ENCODE assay signal across 9 cellular contexts in the genomic region with DNA sequence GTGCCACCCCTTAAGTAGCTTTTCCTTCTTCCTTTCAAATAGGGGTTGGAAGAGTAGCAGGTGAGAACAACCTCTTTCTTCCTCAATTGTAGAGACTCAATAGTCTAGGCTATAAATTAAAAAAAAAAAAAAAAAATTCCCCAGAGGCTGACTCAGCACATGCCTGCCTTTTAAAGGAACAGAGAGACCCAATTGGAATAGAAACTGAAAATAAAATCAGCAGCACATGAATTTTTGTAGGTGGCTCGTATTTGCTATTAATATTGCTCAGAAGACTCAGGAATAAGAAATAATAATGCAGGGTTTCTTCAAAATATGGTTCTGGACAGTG. TPM values are rescaled to one million over a fixed set of nuclear protein-coding genes. Genes with fewer than 3 reads are reported as not detected.
DNase-seq lines count a peak whose midpoint lies in the region; ATAC-seq and TF ChIP-seq lines count a peak whose summit lies in the region.
"Had no signal": no experiment of that assay in that cellular context is flagged by ENCODE, and none has a peak within 500 bp of the region (broad histone marks: within the 10 kb centered on the region; RNA-seq: fewer than 3 reads in every experiment).

No MANE protein-coding gene starts in this region.

- WGBS in right cardiac atrium: 13% methylated on average over 1 of the region's 1 CpG

- no peak for TF ChIP-seq CTCF in CD8-positive, alpha-beta T cell (IDR thresholded peaks at IDR 0.05)
- no peak for TF ChIP-seq CTCF in WTC11 (IDR thresholded peaks at IDR 0.05)
- no peak for TF ChIP-seq CTCF in tibial artery (IDR thresholded peaks at IDR 0.05)

- H3K36me3 ChIP-seq in CD8-positive, alpha-beta T cell (ENCODE audit: insufficient read depth, low read length): no peaks in the 10 kb centered on the region
- H3K36me3 ChIP-seq in tibial artery: no peaks in the 10 kb centered on the region

- POLR2A ChIA-PET in CD8-positive, alpha-beta T cell (lab: Charles Lee): interaction anchor here (0.6 to 1.9 kb wide), 3 partner anchors 13 to 61 kb away, joined by 3 to 5 read pairs (median 3); no protein-coding TSS in a partner anchor
- POLR2A ChIA-PET in WTC11 (lab: Charles Lee): interaction anchor here (1.0 to 1.5 kb wide), 2 partner anchors 20 to 42 kb away, joined by 3 to 4 read pairs; partner anchors contain the start of gene TOP1

- H3K4me3 ChIP-seq in CD8-positive, alpha-beta T cell (ENCODE audit: low read depth, low read length): peak overlapping the region; percentile 41
- H3K4me3 ChIP-seq in right cardiac atrium (ENCODE audit: low read length): peak overlapping the region; percentile 53
- H3K4me3 ChIP-seq in tibial artery: peak overlapping the region; percentile 19 to 25

- no peaks in the 10 kb centered on the region for H3K9me3 Mint-ChIP-seq in CD8-positive, alpha-beta T cell
- no peaks in the 10 kb centered on the region for H3K9me3 Mint-ChIP-seq in WTC11

- peak overlapping the region; percentile 79 for H3K4me3 Mint-ChIP-seq in CD8-positive, alpha-beta T cell
- peak overlapping the region; percentile 56 for H3K4me3 Mint-ChIP-seq in WTC11

- H3K27me3 ChIP-seq in CD8-positive, alpha-beta T cell (ENCODE audit: insufficient read depth, low read length): no peaks in the 10 kb centered on the region
- H3K27me3 ChIP-seq in right cardiac atrium (ENCODE audit: control insufficient read depth, insufficient read depth): no peaks in the 10 kb centered on the region
- no peaks in the 10 kb centered on the region for H3K27me3 ChIP-seq in tibial artery

- peaks cover 91% of the 10 kb centered on the region for H3K4me1 Mint-ChIP-seq in CD8-positive, alpha-beta T cell (ENCODE audit: low read depth)
- peaks cover 88% of the 10 kb centered on the region for H3K4me1 Mint-ChIP-seq in WTC11

- H3K4me1 ChIP-seq in CD8-positive, alpha-beta T cell (ENCODE audit: insufficient read depth, low read length): peaks cover 77% of the 10 kb centered on the region
- peaks cover 14% of the 10 kb centered on the region for H3K4me1 ChIP-seq in right cardiac atrium (ENCODE audit: control insufficient read depth, insufficient read depth, low read length)
- H3K4me1 ChIP-seq in tibial artery: peaks cover 0 to 93% (median 59%) of the 10 kb centered on the region in 4 donors

- peak overlapping the region; percentile 81 for H3K27ac Mint-ChIP-seq in CD8-positive, alpha-beta T cell
- H3K27ac Mint-ChIP-seq in WTC11: no peak overlapping the region

- peak; percentile 63 for ATAC-seq in CD8-positive, alpha-beta T cell
- ATAC-seq in HG03060 (IDR thresholded peaks at IDR 0.05; ENCODE audit: low read depth, unreplicated experiment) (peak; percentile 31), WTC11 (no peak), right cardiac atrium (peak; percentile 52 to 62), HG02852 (IDR thresholded peaks at IDR 0.05; ENCODE audit: unreplicated experiment) (no peak), GM19397 (IDR thresholded peaks at IDR 0.05; ENCODE audit: unreplicated experiment) (no peak)

- no peaks in the 10 kb centered on the region for H3K36me3 Mint-ChIP-seq in CD8-positive, alpha-beta T cell
- H3K36me3 Mint-ChIP-seq in WTC11: no peaks in the 10 kb centered on the region

- no peak for DNase-seq in CD8-positive, alpha-beta T cell
- DNase-seq in WTC11 (ENCODE audit: low spot score) (no peak), right cardiac atrium (no peak), tibial artery (no peak), T1000 (lab: John Stamatoyannopoulos, UW) (no peak)

- H3K9me3 ChIP-seq in CD8-positive, alpha-beta T cell (ENCODE audit: low read length): no peaks in the 10 kb centered on the region
- H3K9me3 ChIP-seq in right cardiac atrium (ENCODE audit: control insufficient read depth, low read length) (no peaks in the 10 kb centered on the region), tibial artery (no peaks in the 10 kb centered on the region)

- H3K27ac ChIP-seq in CD8-positive, alpha-beta T cell (ENCODE audit: low read depth, low read length): peak overlapping the region; percentile 9
- H3K27ac ChIP-seq in right cardiac atrium (ENCODE audit: low read length) (no peak overlapping the region), tibial artery (peak overlapping the region in 1 of 2 donors; percentile 34)
- H3K27ac ChIP-seq: HL-60 had no signal

- CTCF ChIA-PET in CD8-positive, alpha-beta T cell (lab: Charles Lee): interaction anchor here (1.0 to 5.1 kb wide), 4 partner anchors 17 to 80 kb away, joined by 3 to 19 read pairs (median 13); no protein-coding TSS in a partner anchor
- CTCF ChIA-PET in WTC11 (lab: Charles Lee): interaction anchor here (0.7 to 8.5 kb wide), 5 partner anchors 16 to 102 kb away, joined by 3 to 46 read pairs (median 4); no protein-coding TSS in a partner anchor

- intact Hi-C loops in CD8-positive, alpha-beta T cell (cut with DNase I, micrococcal nuclease): loop anchor here (1.0 to 5.0 kb wide), 5 partner anchors 7 to 56 kb away; partner anchors contain the start of gene TOP1 (in 2 of the 2)
- intact Hi-C loops in right cardiac atrium (cut with DNase I) (no loop called here), tibial artery (cut with DNase I; ENCODE audit: low total_unique reads) (no loop called here)

- H3K27me3 Mint-ChIP-seq in CD8-positive, alpha-beta T cell (ENCODE audit: low read depth): no peaks in the 10 kb centered on the region
- H3K27me3 Mint-ChIP-seq in WTC11 (ENCODE audit: low read depth): no peaks in the 10 kb centered on the region; the same call in 1 of the 2 replicates

TF ChIP-seq in WTC11, 78 proteins besides CTCF, POLR2A, EP300 and RAD21 (continues in another document):
- TF ChIP-seq, protein P1, sequence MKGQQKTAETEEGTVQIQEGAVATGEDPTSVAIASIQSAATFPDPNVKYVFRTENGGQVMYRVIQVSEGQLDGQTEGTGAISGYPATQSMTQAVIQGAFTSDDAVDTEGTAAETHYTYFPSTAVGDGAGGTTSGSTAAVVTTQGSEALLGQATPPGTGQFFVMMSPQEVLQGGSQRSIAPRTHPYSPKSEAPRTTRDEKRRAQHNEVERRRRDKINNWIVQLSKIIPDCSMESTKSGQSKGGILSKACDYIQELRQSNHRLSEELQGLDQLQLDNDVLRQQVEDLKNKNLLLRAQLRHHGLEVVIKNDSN (CRISPR knock-in tag; IDR thresholded peaks at IDR 0.05): no peak
- no peak for TF ChIP-seq TCF7 (CRISPR knock-in tag; IDR thresholded peaks at IDR 0.05; ENCODE audit: low read depth)
- no peak for TF ChIP-seq STAT6 (CRISPR knock-in tag; conservative IDR thresholded peaks at IDR 0.05; ENCODE audit: low read depth)
- no peak for TF ChIP-seq ATF3 (CRISPR knock-in tag; conservative IDR thresholded peaks at IDR 0.05)
- TF ChIP-seq NR3C1 (CRISPR knock-in tag; conservative IDR thresholded peaks at IDR 0.05; ENCODE audit: low read depth): no peak
- no peak for TF ChIP-seq AR (CRISPR knock-in tag; IDR thresholded peaks at IDR 0.05)
- TF ChIP-seq MXD4 (CRISPR knock-in tag; IDR thresholded peaks at IDR 0.05; ENCODE audit: borderline replicate concordance): no peak
- no peak for TF ChIP-seq IRF1 (CRISPR knock-in tag; IDR thresholded peaks at IDR 0.05)

RNA-seq across cellular contexts. Expression of gene TOP1, which starts 19.3 kb away (rescaled TPM):
- total RNA-seq in CD8-positive, alpha-beta T cell: 10 to 100 TPM; 58.5 to 61.1 TPM
- total RNA-seq in WTC11 (2021) (77.7 to 81.8 TPM (median 80.0 TPM) in 3 replicates), right cardiac atrium (10 to 100 TPM; 24.6 to 30.7 (median 28.8) TPM)
- 16.7 TPM for polyA plus RNA-seq in right cardiac atrium

Comparison
In these comparisons a context has a peak if more than half of its experiments do, and no peak if none do; other contexts are left out.
1. ATAC-seq: peak in CD8-positive, alpha-beta T cell (single experiment), HG03060 (single experiment) and right cardiac atrium (2 of 2); none in WTC11 (single experiment), HG02852 (single experiment) and GM19397 (single experiment).
2. intact Hi-C loops: an anchor here in CD8-positive, alpha-beta T cell (1.0 to 5.0 kb wide); none called in right cardiac atrium and tibial artery.
3. Peak in every context shown above with its lines, with median percentiles within 50 percentile points of each other: H3K4me3 ChIP-seq.